Comparison of ENCODE assay signal across 9 cellular contexts in the genomic region with DNA sequence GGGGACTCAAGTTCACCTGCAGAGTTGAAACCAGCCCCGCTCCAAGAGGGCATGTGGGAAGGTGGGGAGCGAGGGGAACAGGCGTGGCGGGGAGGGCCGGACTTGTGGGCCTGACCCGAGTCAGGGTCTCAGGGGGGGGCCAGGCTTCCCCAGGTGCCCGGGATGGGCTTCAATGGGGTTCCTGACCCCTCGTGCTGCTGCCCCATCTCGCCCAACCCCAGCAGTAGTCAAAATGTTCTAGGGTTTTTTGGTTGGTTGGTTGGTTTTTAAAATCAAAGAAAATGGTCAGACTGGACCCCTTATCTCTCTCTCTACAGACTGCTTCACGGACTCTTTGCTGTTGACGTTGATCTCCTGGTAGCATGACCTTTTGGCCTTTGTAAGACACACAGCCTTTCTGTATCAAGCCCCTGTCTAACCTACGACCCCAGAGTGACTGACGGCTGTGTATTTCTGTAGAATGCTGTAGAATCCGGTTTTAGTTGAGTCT.
DNase-seq lines count a peak whose midpoint lies in the region; ATAC-seq, FAIRE-seq and TF ChIP-seq lines count a peak whose summit lies in the region.
"Had no signal": no experiment of that assay in that cellular context is flagged by ENCODE, and none has a peak within 500 bp of the region (broad histone marks: within the 10 kb centered on the region; RNA-seq: fewer than 3 reads in every experiment).

No MANE protein-coding gene starts in this region.

- intact Hi-C loops in HepG2 (cut with micrococcal nuclease; ENCODE audit: unreplicated experiment) (loop anchor here (1.0 to 5.0 kb wide), 3 partner anchors 15 to 71 kb away; partner anchors contain the start of gene AMFR), transverse colon (cut with DNase I; ENCODE audit: low total_unique reads) (no loop called here), esophagus squamous epithelium (cut with DNase I) (no loop called here)

- TF ChIP-seq POLR2A in HepG2 (IDR thresholded peaks at IDR 0.05; ENCODE audit: insufficient read depth in 1 of 2, low read depth in 2 of 2, low read length in 2 of 2) (no peak), transverse colon (IDR thresholded peaks at IDR 0.05) (no peak), esophagus squamous epithelium (IDR thresholded peaks at IDR 0.05) (no peak)

- H3K27me3 Mint-ChIP-seq in activated naive CD8-positive, alpha-beta T cell treated with anti-CD3 and anti-CD28 coated beads, Interleukin-2, amount 10 ng/mL, durations not matched to agents 7 days and 5 days, result no peaks in the 10 kb centered on the region

- TF ChIP-seq EP300 in HepG2 (IDR thresholded peaks at IDR 0.05; ENCODE audit: low read depth in 2 of 2, low read length in 2 of 2) (no peak), HepG2 (CRISPR knock-in tag; IDR thresholded peaks at IDR 0.05; ENCODE audit: borderline replicate concordance) (no peak), transverse colon (IDR thresholded peaks at IDR 0.05; ENCODE audit: low read depth) (no peak)

- ATAC-seq in activated naive CD8-positive, alpha-beta T cell treated with anti-CD3 and anti-CD28 coated beads, Interleukin-2, amount 10 ng/mL, durations not matched to agents 7 days and 5 days (ENCODE audit: low read depth), result no peak
- ATAC-seq in HepG2, result peak; percentile 5; the same call in 2 of the 3 replicates

- H3K9ac ChIP-seq in HepG2 (ENCODE audit: insufficient read depth, low read depth, low read length), result peak overlapping the region; percentile 69; the same call in 1 of the 2 replicates

- in situ Hi-C loops in HepG2 (cut with HindIII; ENCODE audit: extremely low pct_ligation_motif_present, low pct_unique_long_range_greater_than_20kb) (loop anchor here (10.0 kb wide), 1 partner anchor 61 kb away; no protein-coding TSS in a partner anchor), transverse colon (cut with MboI; ENCODE audit: low pct_ligation_motif_present in 1 of 4, low pct_unique_long_range_greater_than_20kb in 1 of 4, low sequenced_read_pairs in 3 of 4) (no loop called here)

- H3K27ac ChIP-seq in HepG2 (ENCODE audit: extremely low read length, insufficient read depth, low read length) (no peak overlapping the region), transverse colon (peak overlapping the region in 3 of 4 donors; percentile 62 to 69 (median 63)), esophagus squamous epithelium (peak overlapping the region in 1 of 4 donors; percentile 63)

- no TSS peak for BruUV-seq in HepG2 (replicated peaks; lab: Mats Ljungman, UMichigan)

- no peaks in the 10 kb centered on the region for H3K36me3 ChIP-seq in HepG2 (replicated peaks in 1 of 2; ENCODE audit: control insufficient read depth in 1 of 2, insufficient read depth in 2 of 2, low read length in 2 of 2)
- no peaks in the 10 kb centered on the region for H3K36me3 ChIP-seq in transverse colon
- H3K36me3 ChIP-seq in esophagus squamous epithelium, result peaks cover 0 to 11% (median 0%) of the 10 kb centered on the region in 3 donors

- TF ChIP-seq RAD21 in HepG2 (CRISPR knock-in tag; IDR thresholded peaks at IDR 0.05), result no peak

- peak overlapping the region; percentile 84 for H3K4me3 Mint-ChIP-seq in activated naive CD8-positive, alpha-beta T cell treated with anti-CD3 and anti-CD28 coated beads, Interleukin-2, amount 10 ng/mL, durations not matched to agents 7 days and 5 days

- H2AFZ ChIP-seq in HepG2 (ENCODE audit: low read length), result peak overlapping the region; percentile 78

- H3K27me3 ChIP-seq in HepG2 (ENCODE audit: control insufficient read depth in 1 of 2, insufficient read depth in 2 of 2, low read length in 2 of 2), result peaks cover 4 to 9% of the 10 kb centered on the region in 2 experiments; a peak in 4 of 5 replicates
- H3K27me3 ChIP-seq in transverse colon, result no peaks in the 10 kb centered on the region
- H3K27me3 ChIP-seq in esophagus squamous epithelium, result no peaks in the 10 kb centered on the region

- H3K27ac Mint-ChIP-seq in activated naive CD8-positive, alpha-beta T cell treated with anti-CD3 and anti-CD28 coated beads, Interleukin-2, amount 10 ng/mL, durations not matched to agents 7 days and 5 days, result peak overlapping the region; percentile 93

- peak; percentile 23 for FAIRE-seq in HepG2 (lab: Jason Lieb, UNC)

- H3K79me2 ChIP-seq in HepG2 (ENCODE audit: insufficient read depth, low read length), result no peaks in the 10 kb centered on the region

- H3K9me3 Mint-ChIP-seq in activated naive CD8-positive, alpha-beta T cell treated with anti-CD3 and anti-CD28 coated beads, Interleukin-2, amount 10 ng/mL, durations not matched to agents 7 days and 5 days, result no peaks in the 10 kb centered on the region

- peaks cover 30% of the 10 kb centered on the region for H3K4me1 Mint-ChIP-seq in activated naive CD8-positive, alpha-beta T cell treated with anti-CD3 and anti-CD28 coated beads, Interleukin-2, amount 10 ng/mL, durations not matched to agents 7 days and 5 days

- TF ChIP-seq CTCF in HepG2 (CRISPR knock-in tag; IDR thresholded peaks at IDR 0.05) (no peak), transverse colon (IDR thresholded peaks at IDR 0.05) (no peak), esophagus squamous epithelium (IDR thresholded peaks at IDR 0.05) (no peak)

- H3K36me3 Mint-ChIP-seq in activated naive CD8-positive, alpha-beta T cell treated with anti-CD3 and anti-CD28 coated beads, Interleukin-2, amount 10 ng/mL, durations not matched to agents 7 days and 5 days, result no peaks in the 10 kb centered on the region

- H4K20me1 ChIP-seq in HepG2 (ENCODE audit: insufficient read depth, low read length), result no peaks in the 10 kb centered on the region

- H3K9me3 ChIP-seq in HepG2 (ENCODE audit: low read length), result no peaks in the 10 kb centered on the region
- H3K9me3 ChIP-seq in transverse colon, result no peaks in the 10 kb centered on the region
- no peaks in the 10 kb centered on the region for H3K9me3 ChIP-seq in esophagus squamous epithelium

- H3K4me2 ChIP-seq in HepG2 (ENCODE audit: low read depth, low read length), result peak overlapping the region; percentile 99

- peak overlapping the region; percentile 55 to 77 (median 66) for H3K4me3 ChIP-seq in HepG2 (replicated peaks in 1 of 3; ENCODE audit: insufficient read depth in 1 of 3, low read depth in 2 of 3, low read length in 3 of 3)
- peak overlapping the region in 1 of 4 donors; percentile 34 for H3K4me3 ChIP-seq in transverse colon
- peak overlapping the region in 2 of 4 donors; percentile 45 to 62 for H3K4me3 ChIP-seq in esophagus squamous epithelium
- H3K4me3 ChIP-seq: lung had no signal

- peaks cover 21% of the 10 kb centered on the region for H3K4me1 ChIP-seq in HepG2 (ENCODE audit: insufficient read depth, low read length)
- peaks cover 4 to 12% (median 6%) of the 10 kb centered on the region in 4 donors for H3K4me1 ChIP-seq in transverse colon
- H3K4me1 ChIP-seq in esophagus squamous epithelium, result peaks cover 0 to 36% (median 4%) of the 10 kb centered on the region in 3 donors

- CTCF ChIA-PET in HepG2 (lab: Yijun Ruan, JAX; ENCODE audit: low intra/inter-chr PET ratio, low total read pairs), result interaction anchor here (1.6 to 3.7 kb wide), 2 partner anchors 22 to 38 kb away, joined by 8 to 58 read pairs; no protein-coding TSS in a partner anchor

- 36% methylated on average over 10 of the region's 14 CpGs for WGBS in HepG2 (ENCODE audit: low lambda C conversion rate)
- 70 to 80% methylated on average over 1 to 14 of the region's 14 CpGs for WGBS in transverse colon (ENCODE audit: low coverage in 1 of 2), 2 donors
- WGBS in esophagus squamous epithelium, 2 donors, result 64 to 70% methylated on average over 9 to 13 of the region's 14 CpGs

- peak; percentile 55 for DNase-seq in activated effector memory CD4-positive, alpha-beta T cell treated with anti-CD3 and anti-CD28 coated beads, Interleukin-2, amount 50 U/mL, for 16 hours
- no peak for DNase-seq in activated effector memory CD4-positive, alpha-beta T cell treated with Interleukin-2 at 50 U/mL for 16 hours
- DNase-seq in activated naive CD8-positive, alpha-beta T cell treated with anti-CD3 and anti-CD28 coated beads, Interleukin-2, amount 10 ng/mL, durations not matched to agents 7 days and 5 days, result peak; percentile 21
- DNase-seq in HepG2 (ENCODE audit: low spot score), result no peak
- peak; percentile 6 for DNase-seq in transverse colon
- DNase-seq in esophagus squamous epithelium (lab: John Stamatoyannopoulos, UW), result no peak
- DNase-seq in NCI-H1105 treated with DMSO at 0.1 percent for 48 hours (lab: John Stamatoyannopoulos, UW), result no peak
- no peak for DNase-seq in SIG-M5 treated with dmso at 0.1 percent for 504 hours (lab: John Stamatoyannopoulos, UW; ENCODE audit: unreplicated experiment)

- POLR2A ChIA-PET in activated naive CD8-positive, alpha-beta T cell treated with anti-CD3 and anti-CD28 coated beads, Interleukin-2, amount 10 ng/mL, durations not matched to agents 7 days and 5 days (lab: Charles Lee), result interaction anchor here (0.6 kb wide), 1 partner anchor 320 kb away, joined by 3 read pairs; no protein-coding TSS in a partner anchor
- POLR2A ChIA-PET in HepG2 (lab: Yijun Ruan, JAX), result interaction anchor here (0.9 to 2.1 kb wide), 3 partner anchors 23 to 252 kb away, joined by 4 to 11 read pairs (median 4); partner anchors contain the start of genes NUDT21 and OGFOD1

TF ChIP-seq in HepG2, 621 proteins besides CTCF, POLR2A, EP300 and RAD21 (continues in another document):
- TF ChIP-seq ZNF20 (CRISPR knock-in tag; IDR thresholded peaks at IDR 0.05) (0 out of 2 replicates have a peak, but pooled peaks have one; percentile 72), ZNF816 (CRISPR knock-in tag; IDR thresholded peaks at IDR 0.05; ENCODE audit: borderline replicate concordance) (0 out of 2 replicates have a peak, but pooled peaks have one; percentile 25), ZNF776 (CRISPR knock-in tag; IDR thresholded peaks at IDR 0.05) (0 out of 2 replicates have a peak, but pooled peaks have one; percentile 30)

Comparison
In these comparisons a context has a peak if more than half of its experiments do, and no peak if none do; other contexts are left out.
1. DNase-seq: peak in activated effector memory CD4-positive, alpha-beta T cell treated with anti-CD3 and anti-CD28 coated beads, Interleukin-2, amount 50 U/mL, for 16 hours (single experiment), activated naive CD8-positive, alpha-beta T cell treated with anti-CD3 and anti-CD28 coated beads, Interleukin-2, amount 10 ng/mL, durations not matched to agents 7 days and 5 days (single experiment) and transverse colon (single experiment); none in activated effector memory CD4-positive, alpha-beta T cell treated with Interleukin-2 at 50 U/mL for 16 hours (single experiment), HepG2 (single experiment), esophagus squamous epithelium (single experiment), NCI-H1105 treated with DMSO at 0.1 percent for 48 hours (single experiment) and SIG-M5 treated with dmso at 0.1 percent for 504 hours (single experiment).